31 cellular contexts compared by ENCODE assay signal in genomic region chr17:28160610-28161009, GRCh38.
"Had no signal": no experiment of that assay in that cellular context is flagged by ENCODE, and none has a peak within 500 bp of the region (broad histone marks: within the 10 kb centered on the region; RNA-seq: fewer than 3 reads in every experiment).

No MANE protein-coding gene starts in this region.

- DNase-seq: activated CD4-positive, alpha-beta memory T cell treated with anti-CD3 and anti-CD28 coated beads, Interleukin-2, amount 10 ng/mL, durations not matched to agents 7 days and 5 days; activated CD4-positive, alpha-beta T cell treated with anti-CD3 and anti-CD28 coated beads for 1 hour; activated CD4-positive, alpha-beta T cell treated with anti-CD3 and anti-CD28 coated beads for 48 hours; activated CD4-positive, CD25-positive, alpha-beta regulatory T cell; activated CD8-positive, alpha-beta memory T cell treated with anti-CD3 and anti-CD28 coated beads for 24 hours; activated CD8-positive, alpha-beta memory T cell treated with anti-CD3 and anti-CD28 coated beads, Interleukin-2, amount 10 ng/mL, durations not matched to agents 7 days and 5 days; activated CD8-positive, alpha-beta memory T cell treated with anti-CD3 and anti-CD28 coated beads, Interleukin-2, amount 50 U/mL, for 48 hours; activated effector memory CD4-positive, alpha-beta T cell treated with Interleukin-2 at 50 U/mL for 16 hours; activated naive CD4-positive, alpha-beta T cell treated with anti-CD3 and anti-CD28 coated beads, Interleukin-2, amount 10 ng/mL, durations not matched to agents 7 days and 5 days; activated naive CD8-positive, alpha-beta T cell treated with anti-CD3 and anti-CD28 coated beads, Interleukin-2, amount 50 U/mL, for 24 hours; activated T-cell treated with anti-CD3 and anti-CD28 coated beads, Interleukin-2, amount 50 U/mL, for 48 hours; anterior cingulate cortex; Karpas-422; KBM-7; NCI-H1105; NCI-H1417 treated with DMSO at 0.1 percent for 48 hours; NCI-H187 treated with DMSO at 0.1 percent for 48 hours; NCI-H2081; NCI-H2171 treated with DMSO at 0.1 percent for 48 hours; NCI-H2227 treated with DMSO at 0.1 percent for 48 hours; NCI-H446 treated with DMSO at 0.1 percent for 48 hours; NCI-H524; SHP77 treated with DMSO at 0.1 percent for 48 hours; T-cell; T-helper 2 cell; T-helper 9 cell had no signal

- H3K9me3 Mint-ChIP-seq: activated CD4-positive, alpha-beta memory T cell treated with anti-CD3 and anti-CD28 coated beads, Interleukin-2, amount 10 ng/mL, durations not matched to agents 7 days and 5 days; activated naive CD4-positive, alpha-beta T cell treated with anti-CD3 and anti-CD28 coated beads, Interleukin-2, amount 10 ng/mL, durations not matched to agents 7 days and 5 days; activated naive CD8-positive, alpha-beta T cell treated with anti-CD3 and anti-CD28 coated beads, Interleukin-2, amount 50 U/mL, for 24 hours; brain; T-cell had no signal

- H3K27ac ChIP-seq: VCaP had no signal

- H3K27me3 Mint-ChIP-seq: activated CD4-positive, alpha-beta memory T cell treated with anti-CD3 and anti-CD28 coated beads, Interleukin-2, amount 10 ng/mL, durations not matched to agents 7 days and 5 days; activated CD8-positive, alpha-beta memory T cell treated with anti-CD3 and anti-CD28 coated beads, Interleukin-2, amount 10 ng/mL, durations not matched to agents 7 days and 5 days; activated naive CD4-positive, alpha-beta T cell treated with anti-CD3 and anti-CD28 coated beads, Interleukin-2, amount 10 ng/mL, durations not matched to agents 7 days and 5 days; activated naive CD8-positive, alpha-beta T cell; activated naive CD8-positive, alpha-beta T cell treated with anti-CD3 and anti-CD28 coated beads, Interleukin-2, amount 50 U/mL, for 24 hours; brain; T-cell had no signal

- H3K27ac Mint-ChIP-seq: activated CD4-positive, alpha-beta memory T cell treated with anti-CD3 and anti-CD28 coated beads, Interleukin-2, amount 10 ng/mL, durations not matched to agents 7 days and 5 days; activated CD8-positive, alpha-beta memory T cell treated with anti-CD3 and anti-CD28 coated beads, Interleukin-2, amount 10 ng/mL, durations not matched to agents 7 days and 5 days; activated naive CD4-positive, alpha-beta T cell treated with anti-CD3 and anti-CD28 coated beads, Interleukin-2, amount 10 ng/mL, durations not matched to agents 7 days and 5 days; activated naive CD8-positive, alpha-beta T cell; activated naive CD8-positive, alpha-beta T cell treated with anti-CD3 and anti-CD28 coated beads, Interleukin-2, amount 50 U/mL, for 24 hours; brain; T-cell had no signal

- H3K4me3 Mint-ChIP-seq: activated CD4-positive, alpha-beta memory T cell treated with anti-CD3 and anti-CD28 coated beads, Interleukin-2, amount 10 ng/mL, durations not matched to agents 7 days and 5 days; activated CD8-positive, alpha-beta memory T cell treated with anti-CD3 and anti-CD28 coated beads, Interleukin-2, amount 10 ng/mL, durations not matched to agents 7 days and 5 days; activated naive CD4-positive, alpha-beta T cell treated with anti-CD3 and anti-CD28 coated beads, Interleukin-2, amount 10 ng/mL, durations not matched to agents 7 days and 5 days; activated naive CD8-positive, alpha-beta T cell; activated naive CD8-positive, alpha-beta T cell treated with anti-CD3 and anti-CD28 coated beads, Interleukin-2, amount 50 U/mL, for 24 hours; brain; T-cell had no signal

- H3K36me3 Mint-ChIP-seq: activated CD8-positive, alpha-beta memory T cell treated with anti-CD3 and anti-CD28 coated beads, Interleukin-2, amount 10 ng/mL, durations not matched to agents 7 days and 5 days; activated naive CD4-positive, alpha-beta T cell treated with anti-CD3 and anti-CD28 coated beads, Interleukin-2, amount 10 ng/mL, durations not matched to agents 7 days and 5 days had no signal

- ATAC-seq: activated CD8-positive, alpha-beta memory T cell treated with anti-CD3 and anti-CD28 coated beads, Interleukin-2, amount 10 ng/mL, durations not matched to agents 7 days and 5 days; activated naive CD8-positive, alpha-beta T cell treated with anti-CD3 and anti-CD28 coated beads, Interleukin-2, amount 50 U/mL, for 24 hours; Panc1; SK-N-SH treated with all-trans-retinoic acid at 6 μM for 48 hours; T-cell had no signal

- H3K4me1 Mint-ChIP-seq: activated CD4-positive, alpha-beta memory T cell treated with anti-CD3 and anti-CD28 coated beads, Interleukin-2, amount 10 ng/mL, durations not matched to agents 7 days and 5 days; activated naive CD4-positive, alpha-beta T cell treated with anti-CD3 and anti-CD28 coated beads, Interleukin-2, amount 10 ng/mL, durations not matched to agents 7 days and 5 days; activated naive CD8-positive, alpha-beta T cell treated with anti-CD3 and anti-CD28 coated beads, Interleukin-2, amount 50 U/mL, for 24 hours; brain; T-cell had no signal
